In the genomic region with DNA sequence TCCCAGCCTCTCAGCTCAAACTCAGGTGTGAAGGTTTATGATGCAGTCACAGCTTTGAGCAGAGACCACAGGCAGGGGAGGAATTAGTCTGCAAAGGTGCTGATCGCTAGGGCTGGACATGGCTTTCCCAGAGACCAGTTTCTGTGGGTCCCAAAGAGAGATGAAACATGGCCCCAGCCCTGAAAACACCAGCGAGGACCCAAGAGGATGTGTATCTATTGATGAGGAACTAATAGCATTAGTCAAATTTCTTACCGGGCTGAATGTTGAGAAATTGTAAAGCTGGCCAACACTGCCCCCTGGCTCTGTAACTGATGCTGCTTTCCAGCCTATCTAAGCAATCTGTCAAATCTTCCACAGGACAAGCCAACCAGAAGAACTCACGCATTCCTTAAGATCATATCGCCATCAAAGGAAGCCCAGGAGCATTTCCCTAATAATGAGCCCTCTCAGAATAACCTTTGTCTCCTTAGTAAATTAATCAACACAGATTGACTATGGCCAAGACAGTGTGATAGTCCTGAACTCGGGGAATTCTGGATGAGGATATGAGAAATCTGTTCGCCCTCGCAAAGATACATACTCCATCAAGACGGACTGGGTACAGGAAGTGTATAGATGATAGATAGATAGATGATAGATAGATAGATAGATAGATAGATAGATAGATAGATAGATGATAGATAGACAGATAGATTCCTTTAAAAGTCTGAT, we compare ENCODE assay signal across 8 cellular contexts. TPM values are rescaled to one million over a fixed set of nuclear protein-coding genes. Genes with fewer than 3 reads are reported as not detected.
DNase-seq lines count a peak whose midpoint lies in the region; ATAC-seq and TF ChIP-seq lines count a peak whose summit lies in the region.

No MANE protein-coding gene starts in this region.

- H3K4me3 ChIP-seq in esophagus muscularis mucosa (no peak overlapping the region), testis (no peak overlapping the region)

- WGBS in esophagus muscularis mucosa, result 22% methylated on average over 9 of the region's 9 CpGs
- WGBS in testis, 2 donors, result 27 to 32% methylated on average over 9 of the region's 9 CpGs

- H3K36me3 ChIP-seq in esophagus muscularis mucosa (no peaks in the 10 kb centered on the region), testis (ENCODE audit: low read depth, missing control alignments) (no peaks in the 10 kb centered on the region)

- H3K36me3 Mint-ChIP-seq in natural killer cell treated with Interleukin-12 subunit alpha and Interleukin-12 subunit beta and Interleukin-15 and Interleukin-18, amount 100 ng/mL, for 72 hours, result no peaks in the 10 kb centered on the region

- no peak overlapping the region for H3K4me3 Mint-ChIP-seq in natural killer cell treated with Interleukin-12 subunit alpha and Interleukin-12 subunit beta and Interleukin-15 and Interleukin-18, amount 100 ng/mL, for 72 hours

- no peak for TF ChIP-seq EP300 in esophagus muscularis mucosa (IDR thresholded peaks at IDR 0.05)

- H3K27me3 ChIP-seq in esophagus muscularis mucosa (peaks cover 0 to 10% (median 0%) of the 10 kb centered on the region in 4 donors), testis (no peaks in the 10 kb centered on the region)

- DNase-seq in NCI-H524 (lab: John Stamatoyannopoulos, UW) (peak; percentile 39 to 70), NCI-H524 treated with DMSO at 0.1 percent for 48 hours (lab: John Stamatoyannopoulos, UW) (no peak), NCI-H345 (lab: John Stamatoyannopoulos, UW) (peak; percentile 58), esophagus muscularis mucosa (ENCODE audit: extremely low spot score) (no peak), testis (peak; percentile 75)
- DNase-seq in activated CD8-positive, alpha-beta memory T cell treated with anti-CD3 and anti-CD28 coated beads, Interleukin-2, amount 50 U/mL, for 4 hours, result peak; percentile 72
- no peak for DNase-seq in natural killer cell treated with Interleukin-12 subunit alpha and Interleukin-12 subunit beta and Interleukin-15 and Interleukin-18, amount 100 ng/mL, for 72 hours (ENCODE audit: low spot score)

- H3K27ac Mint-ChIP-seq in natural killer cell treated with Interleukin-12 subunit alpha and Interleukin-12 subunit beta and Interleukin-15 and Interleukin-18, amount 100 ng/mL, for 72 hours, result peak overlapping the region in 1 of 2 donors; percentile 43

- no peaks in the 10 kb centered on the region for H3K9me3 ChIP-seq in esophagus muscularis mucosa
- no peaks in the 10 kb centered on the region for H3K9me3 ChIP-seq in testis

- H3K9me3 Mint-ChIP-seq in natural killer cell treated with Interleukin-12 subunit alpha and Interleukin-12 subunit beta and Interleukin-15 and Interleukin-18, amount 100 ng/mL, for 72 hours, result no peaks in the 10 kb centered on the region

- intact Hi-C loops in esophagus muscularis mucosa (cut with DNase I), result loop anchor here (2.0 to 10.0 kb wide), 3 partner anchors 71 to 332 kb away; no protein-coding TSS in a partner anchor
- intact Hi-C loops in testis (cut with DNase I; ENCODE audit: low total_unique reads), result no loop called here

- H3K27me3 Mint-ChIP-seq in natural killer cell treated with Interleukin-12 subunit alpha and Interleukin-12 subunit beta and Interleukin-15 and Interleukin-18, amount 100 ng/mL, for 72 hours, result peaks cover 17 to 31% of the 10 kb centered on the region in 2 donors

- no peak for TF ChIP-seq POLR2A in esophagus muscularis mucosa (IDR thresholded peaks at IDR 0.05; ENCODE audit: low read depth)
- TF ChIP-seq POLR2A in testis (IDR thresholded peaks at IDR 0.05), result no peak

- no peak overlapping the region for H3K27ac ChIP-seq in esophagus muscularis mucosa (replicated peaks in 1 of 4)
- no peak overlapping the region for H3K27ac ChIP-seq in testis

- H3K4me1 Mint-ChIP-seq in natural killer cell treated with Interleukin-12 subunit alpha and Interleukin-12 subunit beta and Interleukin-15 and Interleukin-18, amount 100 ng/mL, for 72 hours (ENCODE audit: low read depth in 2 of 2), result peaks cover 4 to 8% of the 10 kb centered on the region in 2 donors

- peaks cover 8 to 15% (median 10%) of the 10 kb centered on the region in 4 donors for H3K4me1 ChIP-seq in esophagus muscularis mucosa
- H3K4me1 ChIP-seq in testis, result no peaks in the 10 kb centered on the region

- peak; percentile 65 for ATAC-seq in HG02610 (IDR thresholded peaks at IDR 0.05; ENCODE audit: unreplicated experiment)
- ATAC-seq in natural killer cell treated with Interleukin-12 subunit alpha and Interleukin-12 subunit beta and Interleukin-15 and Interleukin-18, amount 100 ng/mL, for 72 hours, result peak; percentile 37 to 75

- TF ChIP-seq CTCF in esophagus muscularis mucosa (IDR thresholded peaks at IDR 0.05), result peak; percentile 78 to 86 (median 81)
- TF ChIP-seq CTCF in testis (IDR thresholded peaks at IDR 0.05), result peak; percentile 55 to 89 (median 70)

RNA-seq across cellular contexts. Expression of a gene that starts 7.8 kb away (rescaled TPM):
- 100 to 1,000 TPM in 1 of 4 donors, 10 to 100 TPM in 3; 36.6 to 154 (median 65.3) TPM for total RNA-seq in esophagus muscularis mucosa
- 1 to 10 TPM; 5.8 to 7.6 TPM for total RNA-seq in natural killer cell treated with Interleukin-12 subunit alpha and Interleukin-12 subunit beta and Interleukin-15 and Interleukin-18, amount 100 ng/mL, for 72 hours
- 100 to 1,000 TPM; 162 to 184 TPM for total RNA-seq in testis
- 61.5 TPM for polyA plus RNA-seq in testis (ENCODE audit: insufficient read depth, low read depth, low replicate concordance)

RNA-seq across cellular contexts. Expression of a gene that starts 16.2 kb away (rescaled TPM):
- total RNA-seq in esophagus muscularis mucosa (under 1 TPM in 1 of 4 donors, not detected in 3; 0.83 TPM), testis (under 1 TPM; 0.16 to 0.37 TPM)
- not detected for total RNA-seq in natural killer cell treated with Interleukin-12 subunit alpha and Interleukin-12 subunit beta and Interleukin-15 and Interleukin-18, amount 100 ng/mL, for 72 hours
- 0.38 TPM for polyA plus RNA-seq in testis (ENCODE audit: insufficient read depth, low read depth, low replicate concordance)

Comparison
In these comparisons a context has a peak if more than half of its experiments do, and no peak if none do; other contexts are left out.
1. DNase-seq: peak in NCI-H524 (2 of 2), NCI-H345 (single experiment), activated CD8-positive, alpha-beta memory T cell treated with anti-CD3 and anti-CD28 coated beads, Interleukin-2, amount 50 U/mL, for 4 hours (single experiment) and testis (single experiment); none in NCI-H524 treated with DMSO at 0.1 percent for 48 hours (single experiment), esophagus muscularis mucosa (single experiment) and natural killer cell treated with Interleukin-12 subunit alpha and Interleukin-12 subunit beta and Interleukin-15 and Interleukin-18, amount 100 ng/mL, for 72 hours (single experiment).
2. RNA of a gene that starts 7.8 kb away (total RNA-seq): 162 to 184 TPM in testis and 36.6 to 154 TPM in esophagus muscularis mucosa; 5.8 to 7.6 TPM in natural killer cell treated with Interleukin-12 subunit alpha and Interleukin-12 subunit beta and Interleukin-15 and Interleukin-18, amount 100 ng/mL, for 72 hours; every median in the first group is over 4 times any median in the second.